In the genomic region with DNA sequence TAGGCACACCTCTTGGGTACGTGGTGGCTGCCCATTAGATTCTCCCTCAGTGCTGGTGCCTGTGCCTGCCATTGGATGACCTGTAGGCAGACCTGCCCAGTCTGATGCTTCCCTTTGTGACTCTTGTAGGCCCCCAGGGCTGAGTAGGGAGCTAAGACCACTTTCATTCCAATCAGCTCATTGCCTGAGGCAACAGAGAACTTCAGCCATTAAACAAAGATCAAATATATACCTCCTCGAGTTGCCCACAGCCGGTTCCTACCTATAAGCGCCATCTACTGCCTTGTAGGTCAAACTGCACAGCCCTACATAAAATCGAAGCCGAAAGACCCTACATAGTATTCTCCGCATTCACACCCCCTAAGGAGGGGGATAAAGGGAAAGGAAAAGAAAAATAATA, we compare ENCODE assay signal across 14 cellular contexts.
DNase-seq lines count a peak whose midpoint lies in the region; ATAC-seq and TF ChIP-seq lines count a peak whose summit lies in the region.
"Had no signal": no experiment of that assay in that cellular context is flagged by ENCODE, and none has a peak within 500 bp of the region (broad histone marks: within the 10 kb centered on the region; RNA-seq: fewer than 3 reads in every experiment).

No MANE protein-coding gene starts in this region.

- no peaks in the 10 kb centered on the region for H3K4me1 Mint-ChIP-seq in endodermal cell
- no peaks in the 10 kb centered on the region for H3K4me1 Mint-ChIP-seq in activated T-helper 17 cell treated with anti-CD3 and anti-CD28 coated beads, Interleukin-2, amount 50 U/mL, for 72 hours
- H3K4me1 Mint-ChIP-seq: stimulated activated memory B cell treated with anti-CD40 and anti-IgM and Interleukin-4, amounts not matched to agents 10 μg/mL and 1 μg/mL and 100 μg/mL, for 72 hours had no signal

- H3K9me3 Mint-ChIP-seq in endodermal cell: peaks cover 42% of the 10 kb centered on the region
- peaks cover 14% of the 10 kb centered on the region for H3K9me3 Mint-ChIP-seq in activated T-helper 17 cell treated with anti-CD3 and anti-CD28 coated beads, Interleukin-2, amount 50 U/mL, for 72 hours

- no peak for ATAC-seq in activated T-helper 17 cell treated with anti-CD3 and anti-CD28 coated beads, Interleukin-2, amount 50 U/mL, for 72 hours (replicated peaks)
- no peak for ATAC-seq in GM18502 (IDR thresholded peaks at IDR 0.05; ENCODE audit: poor library complexity, unreplicated experiment)
- ATAC-seq: stimulated activated memory B cell treated with anti-CD40 and anti-IgM and Interleukin-4, amounts not matched to agents 10 μg/mL and 1 μg/mL and 100 μg/mL, for 72 hours had no signal

- no peak overlapping the region for H3K9ac ChIP-seq in endodermal cell (ENCODE audit: extremely low read depth, low read length, poor library complexity, severe bottlenecking)
- H3K9ac ChIP-seq: parathyroid adenoma had no signal

- no peaks in the 10 kb centered on the region for H3K27me3 Mint-ChIP-seq in endodermal cell (ENCODE audit: insufficient read depth)
- H3K27me3 Mint-ChIP-seq in activated T-helper 17 cell treated with anti-CD3 and anti-CD28 coated beads, Interleukin-2, amount 50 U/mL, for 72 hours: peaks cover 3% of the 10 kb centered on the region
- H3K27me3 Mint-ChIP-seq: dendritic cell treated with granulocyte-macrophage colony-stimulating factor and Interleukin-4, amounts not matched to agents 40 ng/mL and 50 ng/mL, for 4 days; stimulated activated memory B cell treated with anti-CD40 and anti-IgM and Interleukin-4, amounts not matched to agents 10 μg/mL and 1 μg/mL and 100 μg/mL, for 72 hours had no signal

- H3K4me3 Mint-ChIP-seq in endodermal cell: no peak overlapping the region
- H3K4me3 Mint-ChIP-seq in activated T-helper 17 cell treated with anti-CD3 and anti-CD28 coated beads, Interleukin-2, amount 50 U/mL, for 72 hours: no peak overlapping the region
- H3K4me3 Mint-ChIP-seq: dendritic cell treated with granulocyte-macrophage colony-stimulating factor and Interleukin-4, amounts not matched to agents 40 ng/mL and 50 ng/mL, for 4 days; stimulated activated memory B cell treated with anti-CD40 and anti-IgM and Interleukin-4, amounts not matched to agents 10 μg/mL and 1 μg/mL and 100 μg/mL, for 72 hours had no signal

- peak; percentile 8 for DNase-seq in NCI-H82 treated with DMSO at 0.1 percent for 48 hours (lab: John Stamatoyannopoulos, UW; ENCODE audit: unreplicated experiment)
- DNase-seq in endodermal cell: peak; percentile 74
- no peak for DNase-seq in NK-92 treated with Interleukin-12 subunit alpha and Interleukin-12 subunit beta, amount 100 ng/mL, for 24 hours (lab: John Stamatoyannopoulos, UW)
- DNase-seq in stimulated activated CD4-positive, alpha-beta T cell treated with anti-CD3 and anti-CD28 coated beads, Interleukin-12 subunit alpha, Interleukin-12 subunit beta, amount 100 ng/mL, for 4 hours: no peak
- DNase-seq: activated CD8-positive, alpha-beta memory T cell treated with anti-CD3 and anti-CD28 coated beads, Interleukin-2, amount 50 U/mL, for 48 hours; NCI-H1694; Peyer's patch had no signal

- no peaks in the 10 kb centered on the region for H3K27me3 ChIP-seq in endodermal cell (ENCODE audit: control insufficient read depth, insufficient read depth, low read length, poor library complexity, severe bottlenecking)
- H3K27me3 ChIP-seq: Peyer's patch had no signal

- H3K36me3 Mint-ChIP-seq in endodermal cell (ENCODE audit: low read depth): peaks cover 10% of the 10 kb centered on the region
- H3K36me3 Mint-ChIP-seq in activated T-helper 17 cell treated with anti-CD3 and anti-CD28 coated beads, Interleukin-2, amount 50 U/mL, for 72 hours (ENCODE audit: low read depth): no peaks in the 10 kb centered on the region
- H3K36me3 Mint-ChIP-seq: stimulated activated memory B cell treated with anti-CD40 and anti-IgM and Interleukin-4, amounts not matched to agents 10 μg/mL and 1 μg/mL and 100 μg/mL, for 72 hours had no signal

- TF ChIP-seq CTCF in 22Rv1 (IDR thresholded peaks at IDR 0.05) (peak; percentile 75), GM12875 (IDR thresholded peaks at IDR 0.05; ENCODE audit: borderline replicate concordance, insufficient read depth, low read depth, low read length) (peak; percentile 30; the same call in 1 of the 2 replicates), endodermal cell (conservative IDR thresholded peaks at IDR 0.05) (peak; percentile 78)

- no peaks in the 10 kb centered on the region for H3K4me1 ChIP-seq in endodermal cell (ENCODE audit: control insufficient read depth, insufficient read depth, low read length)
- H3K4me1 ChIP-seq: parathyroid adenoma, Peyer's patch had no signal

- H3K9me3 ChIP-seq in endodermal cell (ENCODE audit: control insufficient read depth, low read length): peaks cover 44% of the 10 kb centered on the region

- no peaks in the 10 kb centered on the region for H3K36me3 ChIP-seq in endodermal cell (ENCODE audit: control insufficient read depth, insufficient read depth, low read length)
- H3K36me3 ChIP-seq: Peyer's patch had no signal

- no peak overlapping the region for H3K27ac Mint-ChIP-seq in endodermal cell
- no peak overlapping the region for H3K27ac Mint-ChIP-seq in activated T-helper 17 cell treated with anti-CD3 and anti-CD28 coated beads, Interleukin-2, amount 50 U/mL, for 72 hours
- H3K27ac Mint-ChIP-seq: dendritic cell treated with granulocyte-macrophage colony-stimulating factor and Interleukin-4, amounts not matched to agents 40 ng/mL and 50 ng/mL, for 4 days; stimulated activated memory B cell treated with anti-CD40 and anti-IgM and Interleukin-4, amounts not matched to agents 10 μg/mL and 1 μg/mL and 100 μg/mL, for 72 hours had no signal

- H3K4me3 ChIP-seq in GM12875 (ENCODE audit: low read depth, low read length): no peak overlapping the region
- no peak overlapping the region for H3K4me3 ChIP-seq in endodermal cell (ENCODE audit: low read length)
- H3K4me3 ChIP-seq: Peyer's patch had no signal

- H3K27ac ChIP-seq in 22Rv1: no peak overlapping the region
- no peak overlapping the region for H3K27ac ChIP-seq in endodermal cell (ENCODE audit: low read depth, low read length)
- H3K27ac ChIP-seq: parathyroid adenoma, Peyer's patch had no signal

- WGBS in endodermal cell (ENCODE audit: insufficient coverage in 1 of 2, insufficient read length in 1 of 2), 2 experiments: 67 to 91% methylated on average over 1 to 6 of the region's 7 CpGs

Comparison
In these comparisons a context has a peak if more than half of its experiments do, and no peak if none do; other contexts are left out.
1. DNase-seq: peak in NCI-H82 treated with DMSO at 0.1 percent for 48 hours (single experiment) and endodermal cell (single experiment); none in NK-92 treated with Interleukin-12 subunit alpha and Interleukin-12 subunit beta, amount 100 ng/mL, for 24 hours (single experiment) and stimulated activated CD4-positive, alpha-beta T cell treated with anti-CD3 and anti-CD28 coated beads, Interleukin-12 subunit alpha, Interleukin-12 subunit beta, amount 100 ng/mL, for 4 hours (single experiment).
2. Peak in every context shown above with its lines, with median percentiles within 50 percentile points of each other: CTCF ChIP-seq.